11 cellular contexts compared by ENCODE assay signal in genomic region chr2:237281900-237282306, GRCh38.
DNase-seq lines count a peak whose midpoint lies in the region; ATAC-seq and TF ChIP-seq lines count a peak whose summit lies in the region.
"Had no signal": no experiment of that assay in that cellular context is flagged by ENCODE, and none has a peak within 500 bp of the region (broad histone marks: within the 10 kb centered on the region; RNA-seq: fewer than 3 reads in every experiment).

No MANE protein-coding gene starts in this region.

- no peak overlapping the region for H2AFZ ChIP-seq in MM.1S (ENCODE audit: low read length)

- H3K9me3 ChIP-seq in RWPE2 (ENCODE audit: severe bottlenecking) (no peaks in the 10 kb centered on the region), subcutaneous abdominal adipose tissue (ENCODE audit: control insufficient read depth in 5 of 5, low read length in 5 of 5) (no peaks in the 10 kb centered on the region), MM.1S (replicated peaks; ENCODE audit: insufficient read depth, low read length) (no peaks in the 10 kb centered on the region), thyroid gland (no peaks in the 10 kb centered on the region)

- ATAC-seq in RWPE2 (ENCODE audit: low read depth) (peak; percentile 85), GM19023 (IDR thresholded peaks at IDR 0.05; ENCODE audit: unreplicated experiment) (no peak), GM21528 (IDR thresholded peaks at IDR 0.05; ENCODE audit: low FRiP score, unreplicated experiment) (no peak)
- ATAC-seq: activated CD4-positive, alpha-beta T cell treated with anti-CD3 and anti-CD28 coated beads for 36 hours had no signal

- no peak overlapping the region for H3K4me3 ChIP-seq in HFF-Myc (replicated peaks; ENCODE audit: low read depth, low read length)
- no peak overlapping the region for H3K4me3 ChIP-seq in RWPE2 (ENCODE audit: severe bottlenecking)
- H3K4me3 ChIP-seq in subcutaneous abdominal adipose tissue (ENCODE audit: low read depth in 1 of 5, low read length in 5 of 5), result no peak overlapping the region
- no peak overlapping the region for H3K4me3 ChIP-seq in MM.1S (ENCODE audit: low read length)
- H3K4me3 ChIP-seq in thyroid gland (replicated peaks in 1 of 3), result no peak overlapping the region

- no peaks in the 10 kb centered on the region for H4K20me1 ChIP-seq in MM.1S (ENCODE audit: insufficient read depth, low read length)

- H3K4me1 ChIP-seq in RWPE2 (ENCODE audit: insufficient read depth, poor library complexity, severe bottlenecking), result peaks cover 24% of the 10 kb centered on the region
- H3K4me1 ChIP-seq in subcutaneous abdominal adipose tissue (ENCODE audit: control insufficient read depth in 5 of 5, insufficient read depth in 5 of 5, low read length in 5 of 5), result peaks cover 7 to 34% (median 31%) of the 10 kb centered on the region in 5 donors
- no peaks in the 10 kb centered on the region for H3K4me1 ChIP-seq in MM.1S (ENCODE audit: low read length)
- H3K4me1 ChIP-seq in thyroid gland, result peaks cover 0 to 9% of the 10 kb centered on the region in 2 donors

- no peaks in the 10 kb centered on the region for H3K79me2 ChIP-seq in MM.1S (ENCODE audit: low read length)

- peak overlapping the region; percentile 51 for H3K27ac ChIP-seq in RWPE2 (ENCODE audit: poor library complexity, severe bottlenecking)
- H3K27ac ChIP-seq in subcutaneous abdominal adipose tissue (ENCODE audit: low read depth, low read length), result peak overlapping the region; percentile 38
- no peak overlapping the region for H3K27ac ChIP-seq in MM.1S (ENCODE audit: low read length)
- no peak overlapping the region for H3K27ac ChIP-seq in thyroid gland
- H3K27ac ChIP-seq: KMS-11 had no signal

- no peaks in the 10 kb centered on the region for H3K36me3 ChIP-seq in RWPE2 (ENCODE audit: low read depth)
- H3K36me3 ChIP-seq in subcutaneous abdominal adipose tissue (ENCODE audit: control insufficient read depth in 5 of 5, insufficient read depth in 5 of 5, low read length in 5 of 5), result no peaks in the 10 kb centered on the region
- H3K36me3 ChIP-seq in MM.1S (replicated peaks; ENCODE audit: insufficient read depth, low read length), result no peaks in the 10 kb centered on the region
- no peaks in the 10 kb centered on the region for H3K36me3 ChIP-seq in thyroid gland

- H3K9ac ChIP-seq in subcutaneous abdominal adipose tissue (ENCODE audit: low read length in 5 of 5), result no peak overlapping the region
- H3K9ac ChIP-seq in MM.1S (ENCODE audit: low read length), result no peak overlapping the region
- H3K9ac ChIP-seq: KMS-11 had no signal

- WGBS in thyroid gland, 2 donors, result 65 to 77% methylated on average over 2 of the region's 2 CpGs

- intact Hi-C loops in thyroid gland (cut with DNase I), result no loop called here

- H3K9me2 ChIP-seq in MM.1S (replicated peaks; ENCODE audit: insufficient read depth, low read length), result no peaks in the 10 kb centered on the region

- no peaks in the 10 kb centered on the region for H3F3A ChIP-seq in MM.1S (ENCODE audit: insufficient read depth, low read length)

- no peaks in the 10 kb centered on the region for H3K27me3 ChIP-seq in RWPE2 (ENCODE audit: insufficient read depth, poor library complexity, severe bottlenecking)
- no peaks in the 10 kb centered on the region for H3K27me3 ChIP-seq in subcutaneous abdominal adipose tissue (ENCODE audit: control insufficient read depth in 5 of 5, insufficient read depth in 4 of 5, low read length in 5 of 5)
- no peaks in the 10 kb centered on the region for H3K27me3 ChIP-seq in MM.1S (replicated peaks; ENCODE audit: insufficient read depth, low read length)
- no peaks in the 10 kb centered on the region for H3K27me3 ChIP-seq in thyroid gland

- TF ChIP-seq POLR2A in thyroid gland (IDR thresholded peaks at IDR 0.05), result no peak

- H3K4me2 ChIP-seq in MM.1S (ENCODE audit: low read depth, low read length), result no peak overlapping the region
- H3K4me2 ChIP-seq: KMS-11 had no signal

- DNase-seq in HFF-Myc (ENCODE audit: extremely low read depth, low read depth) (peak; percentile 82), RWPE2 (ENCODE audit: low spot score) (no peak), fibroblast of peridontal ligament (ENCODE audit: extremely low read depth) (peak; percentile 98), MM.1S (no peak), thyroid gland (no peak)
- DNase-seq: activated CD4-positive, alpha-beta T cell treated with anti-CD3 and anti-CD28 coated beads for 36 hours; erythroblast had no signal

- no peak for TF ChIP-seq CTCF in HFF-Myc (IDR thresholded peaks at IDR 0.05; ENCODE audit: low read depth, low read length, missing control alignments)
- no peak for TF ChIP-seq CTCF in RWPE2 (IDR thresholded peaks at IDR 0.05; ENCODE audit: poor library complexity, severe bottlenecking)
- TF ChIP-seq CTCF in MM.1S (IDR thresholded peaks at IDR 0.05; ENCODE audit: low read length), result no peak
- no peak for TF ChIP-seq CTCF in thyroid gland (IDR thresholded peaks at IDR 0.05)

Comparison
In these comparisons a context has a peak if more than half of its experiments do, and no peak if none do; other contexts are left out.
1. DNase-seq: peak in HFF-Myc (single experiment) and fibroblast of peridontal ligament (single experiment); none in RWPE2 (single experiment), MM.1S (single experiment) and thyroid gland (0 of 2).
2. H3K27ac ChIP-seq: peak in RWPE2 (single experiment) and subcutaneous abdominal adipose tissue (single experiment); none in MM.1S (single experiment) and thyroid gland (0 of 3).